In genomic region chr3:195150194-195151118, GRCh38 we compare ENCODE assay signal across 8 cellular contexts.
DNase-seq lines count a peak whose midpoint lies in the region; ATAC-seq and TF ChIP-seq lines count a peak whose summit lies in the region.

No MANE protein-coding gene starts in this region.

- TF ChIP-seq EP300 in gastroesophageal sphincter (IDR thresholded peaks at IDR 0.05), result no peak

- no peaks in the 10 kb centered on the region for H3K36me3 Mint-ChIP-seq in activated CD4-positive, alpha-beta memory T cell treated with anti-CD3 and anti-CD28 coated beads for 36 hours
- peaks cover 5% of the 10 kb centered on the region for H3K36me3 Mint-ChIP-seq in neural progenitor cell

- H3K9me3 Mint-ChIP-seq in activated CD4-positive, alpha-beta memory T cell treated with anti-CD3 and anti-CD28 coated beads for 36 hours, result no peaks in the 10 kb centered on the region
- H3K9me3 Mint-ChIP-seq in neural progenitor cell, result no peaks in the 10 kb centered on the region

- peaks cover 2% of the 10 kb centered on the region for H3K27me3 Mint-ChIP-seq in activated CD4-positive, alpha-beta memory T cell treated with anti-CD3 and anti-CD28 coated beads for 36 hours
- peaks cover 3% of the 10 kb centered on the region for H3K27me3 Mint-ChIP-seq in neural progenitor cell (ENCODE audit: insufficient read depth, low read depth)

- H4K20me1 ChIP-seq in neural progenitor cell (ENCODE audit: low read depth), result peaks cover 18% of the 10 kb centered on the region

- intact Hi-C loops in activated CD4-positive, alpha-beta memory T cell treated with anti-CD3 and anti-CD28 coated beads for 36 hours (cut with micrococcal nuclease), result no loop called here

- peak overlapping the region; percentile 45 for H3K4me2 ChIP-seq in neural progenitor cell

- DNase-seq in NCI-H748 (lab: John Stamatoyannopoulos, UW; ENCODE audit: unreplicated experiment) (peak; percentile 45), NCI-H748 treated with DMSO at 0.1 percent for 48 hours (lab: John Stamatoyannopoulos, UW) (no peak), KG1 (lab: John Stamatoyannopoulos, UW) (peak; percentile 78), neural progenitor cell (ENCODE audit: low spot score) (peak; percentile 54), cerebellar cortex (ENCODE audit: low spot score) (no peak)
- DNase-seq in activated CD4-positive, alpha-beta memory T cell treated with anti-CD3 and anti-CD28 coated beads for 36 hours, result peak; percentile 18
- no peak for DNase-seq in activated CD4-positive, CD25-positive, alpha-beta regulatory T cell (lab: John Stamatoyannopoulos, UW)

- H3K27ac ChIP-seq in gastroesophageal sphincter, result peak overlapping the region in 3 of 4 donors; percentile 82 to 86 (median 85)
- no peak overlapping the region for H3K27ac ChIP-seq in neural progenitor cell

- no peaks in the 10 kb centered on the region for H3K36me3 ChIP-seq in gastroesophageal sphincter
- no peaks in the 10 kb centered on the region for H3K36me3 ChIP-seq in neural progenitor cell

- TF ChIP-seq CTCF in gastroesophageal sphincter (IDR thresholded peaks at IDR 0.05) (no peak), neural progenitor cell (IDR thresholded peaks at IDR 0.05) (no peak)

- H3K9ac ChIP-seq in neural progenitor cell, result no peak overlapping the region

- POLR2A ChIA-PET in activated CD4-positive, alpha-beta memory T cell treated with anti-CD3 and anti-CD28 coated beads for 36 hours (lab: Charles Lee), result no interaction called here

- 38% methylated on average over 4 of the region's 20 CpGs; no CpG with 5 or more reads in 1 of the 2 donors for whole genome bisulfite sequencing in gastroesophageal sphincter (ENCODE audit: low coverage in 1 of 2), 2 donors

- peaks cover 29% of the 10 kb centered on the region for H3K4me1 Mint-ChIP-seq in activated CD4-positive, alpha-beta memory T cell treated with anti-CD3 and anti-CD28 coated beads for 36 hours (ENCODE audit: low read depth)
- H3K4me1 Mint-ChIP-seq in neural progenitor cell, result peaks cover 77% of the 10 kb centered on the region

- H3K4me3 ChIP-seq in gastroesophageal sphincter, result peak overlapping the region; percentile 1 to 38
- no peak overlapping the region for H3K4me3 ChIP-seq in neural progenitor cell

- no peak for TF ChIP-seq POLR2A in gastroesophageal sphincter (IDR thresholded peaks at IDR 0.05)

- H3K27ac Mint-ChIP-seq in activated CD4-positive, alpha-beta memory T cell treated with anti-CD3 and anti-CD28 coated beads for 36 hours, result no peak overlapping the region
- H3K27ac Mint-ChIP-seq in neural progenitor cell, result peak overlapping the region; percentile 4

- CTCF ChIA-PET in activated CD4-positive, alpha-beta memory T cell treated with anti-CD3 and anti-CD28 coated beads for 36 hours (lab: Charles Lee), result interaction anchor here (1.3 kb wide), 1 partner anchor 25 kb away, joined by 3 read pairs; no protein-coding TSS in a partner anchor

- H3K4me1 ChIP-seq in gastroesophageal sphincter (peaks cover 5 to 73% (median 30%) of the 10 kb centered on the region in 3 donors), neural progenitor cell (peaks cover 54% of the 10 kb centered on the region)

- no peak overlapping the region for H2AFZ ChIP-seq in neural progenitor cell (replicated peaks)

- peak overlapping the region; percentile 48 for H3K4me3 Mint-ChIP-seq in activated CD4-positive, alpha-beta memory T cell treated with anti-CD3 and anti-CD28 coated beads for 36 hours
- peak overlapping the region; percentile 21 for H3K4me3 Mint-ChIP-seq in neural progenitor cell

- no peaks in the 10 kb centered on the region for H3K9me3 ChIP-seq in gastroesophageal sphincter
- no peaks in the 10 kb centered on the region for H3K9me3 ChIP-seq in neural progenitor cell (ENCODE audit: low read depth)

- no peaks in the 10 kb centered on the region for H3K79me2 ChIP-seq in neural progenitor cell (ENCODE audit: low read depth)

- H3F3A ChIP-seq in neural progenitor cell (ENCODE audit: low read depth), result peaks cover 47% of the 10 kb centered on the region

- H3K27me3 ChIP-seq in gastroesophageal sphincter, result no peaks in the 10 kb centered on the region
- H3K27me3 ChIP-seq in neural progenitor cell, result no peaks in the 10 kb centered on the region

- peak; percentile 61 for ATAC-seq in gastroesophageal sphincter

Comparison
In these comparisons a context has a peak if more than half of its experiments do, and no peak if none do; other contexts are left out.
1. DNase-seq: peak in NCI-H748 (single experiment), KG1 (single experiment), activated CD4-positive, alpha-beta memory T cell treated with anti-CD3 and anti-CD28 coated beads for 36 hours (single experiment) and neural progenitor cell (single experiment); none in NCI-H748 treated with DMSO at 0.1 percent for 48 hours (single experiment), cerebellar cortex (single experiment) and activated CD4-positive, CD25-positive, alpha-beta regulatory T cell (0 of 4).